1 cellular context compared by ENCODE assay signal in the genomic region with DNA sequence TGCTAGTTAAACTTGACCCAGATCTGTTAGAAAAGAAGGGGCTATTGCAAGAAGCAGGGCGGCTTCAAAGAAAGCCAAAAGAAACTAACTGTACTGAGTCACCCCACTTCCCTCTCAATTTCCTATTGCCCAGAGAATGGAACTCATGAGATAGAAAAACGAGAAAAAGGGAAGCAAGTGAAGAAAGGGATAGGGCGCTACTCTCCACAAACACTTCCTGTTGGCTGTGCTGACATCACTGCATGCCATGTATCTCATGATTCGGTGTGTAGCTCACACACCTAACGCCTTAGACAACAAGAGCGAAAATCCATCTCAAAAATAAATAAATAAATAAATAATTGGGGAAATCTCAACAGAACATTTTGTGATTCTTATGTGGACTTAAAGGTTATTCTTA.
TF ChIP-seq lines count a peak whose summit lies in the region.

No MANE protein-coding gene starts in this region.

TF ChIP-seq in GM12878, 131 proteins besides CTCF, POLR2A, EP300 and RAD21:
- TF ChIP-seq, protein P1, sequence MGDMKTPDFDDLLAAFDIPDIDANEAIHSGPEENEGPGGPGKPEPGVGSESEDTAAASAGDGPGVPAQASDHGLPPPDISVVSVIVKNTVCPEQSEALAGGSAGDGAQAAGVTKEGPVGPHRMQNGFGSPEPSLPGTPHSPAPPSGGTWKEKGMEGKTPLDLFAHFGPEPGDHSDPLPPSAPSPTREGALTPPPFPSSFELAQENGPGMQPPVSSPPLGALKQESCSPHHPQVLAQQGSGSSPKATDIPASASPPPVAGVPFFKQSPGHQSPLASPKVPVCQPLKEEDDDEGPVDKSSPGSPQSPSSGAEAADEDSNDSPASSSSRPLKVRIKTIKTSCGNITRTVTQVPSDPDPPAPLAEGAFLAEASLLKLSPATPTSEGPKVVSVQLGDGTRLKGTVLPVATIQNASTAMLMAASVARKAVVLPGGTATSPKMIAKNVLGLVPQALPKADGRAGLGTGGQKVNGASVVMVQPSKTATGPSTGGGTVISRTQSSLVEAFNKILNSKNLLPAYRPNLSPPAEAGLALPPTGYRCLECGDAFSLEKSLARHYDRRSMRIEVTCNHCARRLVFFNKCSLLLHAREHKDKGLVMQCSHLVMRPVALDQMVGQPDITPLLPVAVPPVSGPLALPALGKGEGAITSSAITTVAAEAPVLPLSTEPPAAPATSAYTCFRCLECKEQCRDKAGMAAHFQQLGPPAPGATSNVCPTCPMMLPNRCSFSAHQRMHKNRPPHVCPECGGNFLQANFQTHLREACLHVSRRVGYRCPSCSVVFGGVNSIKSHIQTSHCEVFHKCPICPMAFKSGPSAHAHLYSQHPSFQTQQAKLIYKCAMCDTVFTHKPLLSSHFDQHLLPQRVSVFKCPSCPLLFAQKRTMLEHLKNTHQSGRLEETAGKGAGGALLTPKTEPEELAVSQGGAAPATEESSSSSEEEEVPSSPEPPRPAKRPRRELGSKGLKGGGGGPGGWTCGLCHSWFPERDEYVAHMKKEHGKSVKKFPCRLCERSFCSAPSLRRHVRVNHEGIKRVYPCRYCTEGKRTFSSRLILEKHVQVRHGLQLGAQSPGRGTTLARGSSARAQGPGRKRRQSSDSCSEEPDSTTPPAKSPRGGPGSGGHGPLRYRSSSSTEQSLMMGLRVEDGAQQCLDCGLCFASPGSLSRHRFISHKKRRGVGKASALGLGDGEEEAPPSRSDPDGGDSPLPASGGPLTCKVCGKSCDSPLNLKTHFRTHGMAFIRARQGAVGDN (IDR thresholded peaks at IDR 0.05), result no peak
- no peak for TF ChIP-seq ZNF384 (IDR thresholded peaks at IDR 0.05; ENCODE audit: borderline replicate concordance, low read depth, low read length)
- TF ChIP-seq SIN3A (IDR thresholded peaks at IDR 0.05; ENCODE audit: low read depth, low read length), result no peak
- TF ChIP-seq BCLAF1 (IDR thresholded peaks at IDR 0.05), result no peak
- TF ChIP-seq, protein P2, sequence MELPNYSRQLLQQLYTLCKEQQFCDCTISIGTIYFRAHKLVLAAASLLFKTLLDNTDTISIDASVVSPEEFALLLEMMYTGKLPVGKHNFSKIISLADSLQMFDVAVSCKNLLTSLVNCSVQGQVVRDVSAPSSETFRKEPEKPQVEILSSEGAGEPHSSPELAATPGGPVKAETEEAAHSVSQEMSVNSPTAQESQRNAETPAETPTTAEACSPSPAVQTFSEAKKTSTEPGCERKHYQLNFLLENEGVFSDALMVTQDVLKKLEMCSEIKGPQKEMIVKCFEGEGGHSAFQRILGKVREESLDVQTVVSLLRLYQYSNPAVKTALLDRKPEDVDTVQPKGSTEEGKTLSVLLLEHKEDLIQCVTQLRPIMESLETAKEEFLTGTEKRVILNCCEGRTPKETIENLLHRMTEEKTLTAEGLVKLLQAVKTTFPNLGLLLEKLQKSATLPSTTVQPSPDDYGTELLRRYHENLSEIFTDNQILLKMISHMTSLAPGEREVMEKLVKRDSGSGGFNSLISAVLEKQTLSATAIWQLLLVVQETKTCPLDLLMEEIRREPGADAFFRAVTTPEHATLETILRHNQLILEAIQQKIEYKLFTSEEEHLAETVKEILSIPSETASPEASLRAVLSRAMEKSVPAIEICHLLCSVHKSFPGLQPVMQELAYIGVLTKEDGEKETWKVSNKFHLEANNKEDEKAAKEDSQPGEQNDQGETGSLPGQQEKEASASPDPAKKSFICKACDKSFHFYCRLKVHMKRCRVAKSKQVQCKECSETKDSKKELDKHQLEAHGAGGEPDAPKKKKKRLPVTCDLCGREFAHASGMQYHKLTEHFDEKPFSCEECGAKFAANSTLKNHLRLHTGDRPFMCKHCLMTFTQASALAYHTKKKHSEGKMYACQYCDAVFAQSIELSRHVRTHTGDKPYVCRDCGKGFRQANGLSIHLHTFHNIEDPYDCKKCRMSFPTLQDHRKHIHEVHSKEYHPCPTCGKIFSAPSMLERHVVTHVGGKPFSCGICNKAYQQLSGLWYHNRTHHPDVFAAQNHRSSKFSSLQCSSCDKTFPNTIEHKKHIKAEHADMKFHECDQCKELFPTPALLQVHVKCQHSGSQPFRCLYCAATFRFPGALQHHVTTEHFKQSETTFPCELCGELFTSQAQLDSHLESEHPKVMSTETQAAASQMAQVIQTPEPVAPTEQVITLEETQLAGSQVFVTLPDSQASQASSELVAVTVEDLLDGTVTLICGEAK (IDR thresholded peaks at IDR 0.05; ENCODE audit: borderline replicate concordance), result no peak
- peak; percentile 56 for TF ChIP-seq EED (IDR thresholded peaks at IDR 0.05; ENCODE audit: low read depth)
- TF ChIP-seq TCF7 (IDR thresholded peaks at IDR 0.05; ENCODE audit: borderline replicate concordance), result no peak
- TF ChIP-seq, protein P3, sequence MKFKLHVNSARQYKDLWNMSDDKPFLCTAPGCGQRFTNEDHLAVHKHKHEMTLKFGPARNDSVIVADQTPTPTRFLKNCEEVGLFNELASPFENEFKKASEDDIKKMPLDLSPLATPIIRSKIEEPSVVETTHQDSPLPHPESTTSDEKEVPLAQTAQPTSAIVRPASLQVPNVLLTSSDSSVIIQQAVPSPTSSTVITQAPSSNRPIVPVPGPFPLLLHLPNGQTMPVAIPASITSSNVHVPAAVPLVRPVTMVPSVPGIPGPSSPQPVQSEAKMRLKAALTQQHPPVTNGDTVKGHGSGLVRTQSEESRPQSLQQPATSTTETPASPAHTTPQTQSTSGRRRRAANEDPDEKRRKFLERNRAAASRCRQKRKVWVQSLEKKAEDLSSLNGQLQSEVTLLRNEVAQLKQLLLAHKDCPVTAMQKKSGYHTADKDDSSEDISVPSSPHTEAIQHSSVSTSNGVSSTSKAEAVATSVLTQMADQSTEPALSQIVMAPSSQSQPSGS (IDR thresholded peaks at IDR 0.05; ENCODE audit: low read length), result no peak
- TF ChIP-seq IKZF2 (IDR thresholded peaks at IDR 0.05), result 0 out of 4 replicates have a peak, but pooled peaks of 1 of the 2 experiments have one; percentile 10
- no peak for TF ChIP-seq PAX8 (IDR thresholded peaks at IDR 0.05)
- TF ChIP-seq PML (IDR thresholded peaks at IDR 0.05; ENCODE audit: low read length), result no peak
- TF ChIP-seq MYC (IDR thresholded peaks at IDR 0.05; ENCODE audit: insufficient read depth, insufficient read length, insufficient replicate concordance, low read length, severe bottlenecking), result no peak
- TF ChIP-seq PRDM15 (CRISPR knock-in tag; IDR thresholded peaks at IDR 0.05), result no peak
- no peak for TF ChIP-seq ZNF24 (IDR thresholded peaks at IDR 0.05)
